19 cellular contexts compared by ENCODE assay signal in genomic region chr13:42924290-42924803, GRCh38.
"Had no signal": no experiment of that assay in that cellular context is flagged by ENCODE, and none has a peak within 500 bp of the region (broad histone marks: within the 10 kb centered on the region; RNA-seq: fewer than 3 reads in every experiment).

No MANE protein-coding gene starts in this region.

- H3K4me3 ChIP-seq: left ventricle myocardium inferior had no signal

- DNase-seq: activated CD4-positive, CD25-positive, alpha-beta regulatory T cell; activated CD8-positive, alpha-beta memory T cell treated with anti-CD3 and anti-CD28 coated beads, Interleukin-2, amount 10 ng/mL, durations not matched to agents 7 days and 5 days; activated effector memory CD4-positive, alpha-beta T cell treated with Interleukin-2 at 50 U/mL for 16 hours; activated T-cell treated with anti-CD3 and anti-CD28 coated beads, Interleukin-2, amount 50 U/mL, for 24 hours; amniotic stem cell; cortex of kidney; effector CD8-positive, alpha-beta T cell; foreskin melanocyte; head of caudate nucleus; islet precursor cell; left ventricle myocardium inferior; nucleus accumbens; stimulated activated CD4-positive, alpha-beta T cell treated with anti-CD3 and anti-CD28 coated beads, Interleukin-12 subunit alpha, Interleukin-12 subunit beta, amount 100 ng/mL, for 4 hours; stimulated activated naive CD4-positive, alpha-beta T cell; substantia nigra; trophoblast cell had no signal

- ATAC-seq: activated CD8-positive, alpha-beta memory T cell treated with anti-CD3 and anti-CD28 coated beads, Interleukin-2, amount 10 ng/mL, durations not matched to agents 7 days and 5 days; activated naive CD4-positive, alpha-beta T cell treated with anti-CD3 and anti-CD28 coated beads, Interleukin-2, amount 50 U/mL, for 72 hours; natural killer cell treated with Interleukin-12 subunit alpha and Interleukin-12 subunit beta and Interleukin-15 and Interleukin-18, amount 100 ng/mL, for 72 hours; sciatic nerve had no signal

- H3K27ac ChIP-seq: left ventricle myocardium inferior had no signal

- H3K4me1 ChIP-seq: left ventricle myocardium inferior had no signal

- H3K9me3 ChIP-seq: left ventricle myocardium inferior had no signal
